17 cellular contexts compared by ENCODE assay signal in the genomic region with DNA sequence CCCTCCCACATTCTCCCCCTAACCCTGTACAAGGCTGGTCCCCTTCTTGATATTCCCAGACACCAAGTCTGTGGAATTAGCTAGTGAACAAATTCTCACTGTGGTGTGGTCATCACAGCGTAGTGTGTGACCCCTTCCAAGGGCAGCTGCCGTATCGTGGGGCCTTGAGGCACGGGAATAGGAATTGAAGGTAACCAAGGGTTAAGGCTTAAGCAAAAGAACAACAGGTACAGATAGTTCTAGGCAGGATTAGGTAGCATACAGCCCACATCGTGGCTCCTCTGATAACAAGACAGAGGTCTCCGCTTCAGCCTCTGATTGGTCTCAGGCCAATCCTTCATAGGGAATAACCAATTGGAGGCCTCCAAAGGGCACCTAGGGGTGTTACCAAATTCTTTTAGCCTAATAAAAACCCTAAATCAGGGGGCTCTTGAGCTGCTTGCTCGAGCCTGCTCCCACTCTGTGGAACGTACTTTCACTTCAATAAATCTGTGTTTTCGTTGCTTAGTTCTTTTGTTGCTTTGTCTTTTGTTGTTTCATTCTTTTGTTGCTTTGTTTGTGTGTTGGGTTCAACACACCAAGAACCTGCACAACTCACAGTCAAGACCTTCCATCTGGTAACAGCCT.
DNase-seq lines count a peak whose midpoint lies in the region; TF ChIP-seq lines count a peak whose summit lies in the region.
"Had no signal": no experiment of that assay in that cellular context is flagged by ENCODE, and none has a peak within 500 bp of the region (broad histone marks: within the 10 kb centered on the region; RNA-seq: fewer than 3 reads in every experiment).

No MANE protein-coding gene starts in this region.

- H3K36me3 ChIP-seq in neutrophil (no peaks in the 10 kb centered on the region), SJCRH30 (no peaks in the 10 kb centered on the region)
- H3K36me3 ChIP-seq: Peyer's patch had no signal

- no peaks in the 10 kb centered on the region for H3K9me3 ChIP-seq in neutrophil
- H3K9me3 ChIP-seq in SJCRH30 (replicated peaks) = 0 out of 2 replicates have a peak, but pooled peaks cover 3% of the 10 kb centered on the region
- H3K9me3 ChIP-seq: Peyer's patch had no signal

- peaks cover 33 to 46% of the 10 kb centered on the region in 2 experiments for H3K4me1 ChIP-seq in neutrophil (ENCODE audit: control insufficient read depth in 1 of 2, insufficient read depth in 1 of 2, low read depth in 1 of 2, low read length in 1 of 2)
- no peaks in the 10 kb centered on the region for H3K4me1 ChIP-seq in SJCRH30
- H3K4me1 ChIP-seq: Peyer's patch had no signal

- H3K4me3 ChIP-seq in neutrophil (ENCODE audit: low read depth in 1 of 2, low read length in 1 of 2) = no peak overlapping the region
- H3K4me3 ChIP-seq in SJCRH30 = no peak overlapping the region
- H3K4me3 ChIP-seq: GM23338, Peyer's patch had no signal

- no peak for TF ChIP-seq CTCF in neutrophil (IDR thresholded peaks at IDR 0.05)

- DNase-seq in DMS 273 (lab: John Stamatoyannopoulos, UW; ENCODE audit: unreplicated experiment) (peak; percentile 41), DMS 273 treated with DMSO at 0.1 percent for 48 hours (lab: John Stamatoyannopoulos, UW) (no peak), cerebellar cortex (ENCODE audit: low spot score) (peak; percentile 12), occipital lobe (lab: John Stamatoyannopoulos, UW) (no peak), SJCRH30 (no peak), AG20443 (ENCODE audit: low spot score) (no peak), globus pallidus (ENCODE audit: low spot score) (no peak)
- DNase-seq: CD8-positive, alpha-beta T cell; GDM1; NCI-H1105 treated with DMSO at 0.1 percent for 48 hours; NCI-H2081 treated with DMSO at 0.1 percent for 48 hours; NK-92 treated with Interleukin-12 subunit alpha and Interleukin-12 subunit beta, amount 100 ng/mL, for 24 hours; Peyer's patch; SW 1271 had no signal

- no peaks in the 10 kb centered on the region for H3K27me3 ChIP-seq in neutrophil
- H3K27me3 ChIP-seq in SJCRH30 = no peaks in the 10 kb centered on the region
- H3K27me3 ChIP-seq: Peyer's patch had no signal

- H3K27ac ChIP-seq in neutrophil (peak overlapping the region; percentile 81), SJCRH30 (no peak overlapping the region)
- H3K27ac ChIP-seq: 22Rv1, Peyer's patch had no signal

Comparison
In these comparisons a context has a peak if more than half of its experiments do, and no peak if none do; other contexts are left out.
1. DNase-seq: peak in DMS 273 (single experiment) and cerebellar cortex (single experiment); none in DMS 273 treated with DMSO at 0.1 percent for 48 hours (single experiment), occipital lobe (single experiment), SJCRH30 (0 of 2), AG20443 (single experiment) and globus pallidus (single experiment).